Comparison of ENCODE assay signal across 7 cellular contexts in the genomic region with DNA sequence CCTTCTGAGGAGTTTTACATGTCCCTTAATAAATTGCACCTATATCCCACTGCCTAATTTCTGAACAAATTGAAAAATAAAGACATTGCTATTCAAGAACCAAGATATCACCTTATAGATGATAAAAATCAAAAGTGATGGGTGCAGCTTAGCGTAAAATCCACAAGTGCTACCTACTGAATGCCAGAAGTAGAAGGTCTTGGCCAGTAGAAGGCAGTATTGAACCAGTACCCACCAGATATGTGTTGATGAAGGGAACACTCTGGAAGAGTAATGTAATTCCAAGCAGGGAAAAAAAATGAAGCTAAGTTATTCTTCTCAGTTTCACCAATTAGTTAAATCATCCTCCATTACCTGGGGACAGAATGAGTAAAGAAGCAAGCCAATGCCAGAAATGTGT.
DNase-seq lines count a peak whose midpoint lies in the region; ATAC-seq, FAIRE-seq and TF ChIP-seq lines count a peak whose summit lies in the region.
"Not testable (repeated sequence)": the region's sequence is repeated elsewhere in the genome, so short reads cannot be mapped to it uniquely, and the experiment has no call there.

No MANE protein-coding gene starts in this region.

- not testable (repeated sequence) for H3K79me2 ChIP-seq in OCI-LY3 (ENCODE audit: low read length)

- not testable (repeated sequence) for H4K20me1 ChIP-seq in OCI-LY3 (ENCODE audit: insufficient read depth, low read length)

- H3K4me2 ChIP-seq in OCI-LY3 (ENCODE audit: low read length): not testable (repeated sequence)

- H3K9me3 ChIP-seq in OCI-LY3 (ENCODE audit: insufficient read depth, low read length): not testable (repeated sequence)

- TF ChIP-seq CTCF in GM12864 (IDR thresholded peaks at IDR 0.05; ENCODE audit: low read depth, low read length, missing control alignments) (peak; percentile 15), LNCaP clone FGC (IDR thresholded peaks at IDR 0.05; ENCODE audit: control insufficient read depth, extremely low read depth, insufficient read depth) (0 out of 2 replicates have a peak, but pooled peaks have one; percentile 21), OCI-LY3 (IDR thresholded peaks at IDR 0.05; ENCODE audit: low read depth, low read length) (peak; percentile 48)
- not testable (repeated sequence) for TF ChIP-seq CTCF in bronchial epithelial cell (IDR thresholded peaks at IDR 0.05; ENCODE audit: insufficient read depth, low read length, severe bottlenecking)

- H3K27ac ChIP-seq in OCI-LY3 (ENCODE audit: low read length): not testable (repeated sequence)

- not testable (repeated sequence) for H3K27me3 ChIP-seq in OCI-LY3 (ENCODE audit: low read depth, low read length); bronchial epithelial cell (ENCODE audit: control insufficient read depth, insufficient read depth, low read length)

- TF ChIP-seq POLR2A in erythroblast (IDR thresholded peaks at IDR 0.05; ENCODE audit: low read length): not testable (repeated sequence)

- H3K9ac ChIP-seq in OCI-LY3 (ENCODE audit: low read length): not testable (repeated sequence)

- H3K4me3 ChIP-seq in GM12864 (ENCODE audit: low read depth, low read length); LNCaP clone FGC (ENCODE audit: low read depth, low read length); OCI-LY3 (ENCODE audit: low read length); bronchial epithelial cell (ENCODE audit: low read depth, low read length): not testable (repeated sequence)

- not testable (repeated sequence) for H2AFZ ChIP-seq in OCI-LY3 (ENCODE audit: low read depth, low read length)

- H3K36me3 ChIP-seq in OCI-LY3 (replicated peaks; ENCODE audit: low read depth, low read length); bronchial epithelial cell (ENCODE audit: control insufficient read depth, insufficient read depth, low read length): not testable (repeated sequence)

- not testable (repeated sequence) for FAIRE-seq in bronchial epithelial cell (lab: Jason Lieb, UNC)

- not testable (repeated sequence) for DNase-seq in GM12864 (ENCODE audit: low read depth); LNCaP clone FGC (ENCODE audit: low read depth); left lobe of liver (ENCODE audit: low spot score)
- DNase-seq in bronchial epithelial cell (ENCODE audit: low read depth) (peak; percentile 3), erythroblast (lab: John Stamatoyannopoulos, UW) (peak; percentile 35 to 50), renal cortical epithelial cell (ENCODE audit: low read depth) (peak; percentile 17)

- not testable (repeated sequence) for H3K4me1 ChIP-seq in OCI-LY3 (ENCODE audit: low read length)

- ATAC-seq in left lobe of liver: peak; percentile 74
